In genomic region chr19:55503447-55504251, GRCh38 we compare ENCODE assay signal across 8 cellular contexts. TPM values are rescaled to one million over a fixed set of nuclear protein-coding genes. Genes with fewer than 3 reads are reported as not detected.
DNase-seq lines count a peak whose midpoint lies in the region; ATAC-seq and TF ChIP-seq lines count a peak whose summit lies in the region.

No MANE protein-coding gene starts in this region.

- peak overlapping the region; percentile 48 for H3K4me2 ChIP-seq in parathyroid adenoma (ENCODE audit: low read length)

- no peaks in the 10 kb centered on the region for H3K79me2 ChIP-seq in parathyroid adenoma

- peak overlapping the region; percentile 78 for H3K27ac Mint-ChIP-seq in HFFc6
- peak overlapping the region; percentile 93 for H3K27ac Mint-ChIP-seq in activated naive CD4-positive, alpha-beta T cell treated with anti-CD3 and anti-CD28 coated beads, Interleukin-2, amount 50 U/mL, for 24 hours

- no peaks in the 10 kb centered on the region for H3K9me3 ChIP-seq in parathyroid adenoma (ENCODE audit: control insufficient read depth, low read length)
- H3K9me3 ChIP-seq in tibial artery = no peaks in the 10 kb centered on the region

- H3K36me3 Mint-ChIP-seq in HFFc6 (ENCODE audit: low read depth) = peaks cover 36% of the 10 kb centered on the region
- peaks cover 1% of the 10 kb centered on the region for H3K36me3 Mint-ChIP-seq in activated naive CD4-positive, alpha-beta T cell treated with anti-CD3 and anti-CD28 coated beads, Interleukin-2, amount 50 U/mL, for 24 hours

- peaks cover 15% of the 10 kb centered on the region; the same call in 1 of the 2 replicates for H3K4me1 Mint-ChIP-seq in HFFc6 (ENCODE audit: low read depth)
- H3K4me1 Mint-ChIP-seq in activated naive CD4-positive, alpha-beta T cell treated with anti-CD3 and anti-CD28 coated beads, Interleukin-2, amount 50 U/mL, for 24 hours = peaks cover 14% of the 10 kb centered on the region

- H3K27me3 Mint-ChIP-seq in HFFc6 (ENCODE audit: insufficient read depth) = peaks cover 8% of the 10 kb centered on the region
- H3K27me3 Mint-ChIP-seq in activated naive CD4-positive, alpha-beta T cell treated with anti-CD3 and anti-CD28 coated beads, Interleukin-2, amount 50 U/mL, for 24 hours = no peaks in the 10 kb centered on the region

- H2AFZ ChIP-seq in parathyroid adenoma = peak overlapping the region; percentile 85

- H3K27me3 ChIP-seq in parathyroid adenoma (ENCODE audit: control insufficient read depth, insufficient read depth, low read length) = no peaks in the 10 kb centered on the region
- peaks cover 0 to 6% of the 10 kb centered on the region in 2 donors for H3K27me3 ChIP-seq in tibial artery

- H3K36me3 ChIP-seq in parathyroid adenoma (ENCODE audit: control insufficient read depth, insufficient read depth, low read length) (no peaks in the 10 kb centered on the region), tibial artery (peaks cover 0 to 8% (median 0%) of the 10 kb centered on the region in 3 donors)

- no peaks in the 10 kb centered on the region for H3K9me3 Mint-ChIP-seq in HFFc6
- H3K9me3 Mint-ChIP-seq in activated naive CD4-positive, alpha-beta T cell treated with anti-CD3 and anti-CD28 coated beads, Interleukin-2, amount 50 U/mL, for 24 hours = no peaks in the 10 kb centered on the region

- H3K4me1 ChIP-seq in parathyroid adenoma (no peaks in the 10 kb centered on the region), tibial artery (peaks cover 0 to 13% (median 4%) of the 10 kb centered on the region in 4 donors)

- intact Hi-C loops in head of caudate nucleus (cut with DNase I) = loop anchor here (5.0 kb wide), 2 partner anchors 36 to 361 kb away; no protein-coding TSS in a partner anchor
- intact Hi-C loops in tibial artery (cut with DNase I; ENCODE audit: low total_unique reads) = loop anchor here (2.0 to 5.0 kb wide), 2 partner anchors 37 to 356 kb away; partner anchors contain the start of gene TNNT1

- H3K9ac ChIP-seq in parathyroid adenoma = no peak overlapping the region

- DNase-seq in HFFc6 (peak; percentile 68), NAMALWA (ENCODE audit: low spot score) (peak; percentile 93), head of caudate nucleus (peak; percentile 91 to 99 (median 96)), tibial artery (peak; percentile 91 to 94)

- peak overlapping the region; percentile 46; the same call in 1 of the 2 replicates for H3K4me3 ChIP-seq in GM08714 (ENCODE audit: low read length)
- H3K4me3 ChIP-seq in parathyroid adenoma (ENCODE audit: low read depth, low read length) = peak overlapping the region; percentile 24
- H3K4me3 ChIP-seq in tibial artery = peak overlapping the region; percentile 40 to 60

- H3K27ac ChIP-seq in parathyroid adenoma = no peak overlapping the region
- H3K27ac ChIP-seq in tibial artery = no peak overlapping the region

- ATAC-seq in SK-N-SH treated with all-trans-retinoic acid at 6 μM for 48 hours = peak; percentile 95

- peak overlapping the region; percentile 82 for H3K4me3 Mint-ChIP-seq in HFFc6
- peak overlapping the region; percentile 83 for H3K4me3 Mint-ChIP-seq in activated naive CD4-positive, alpha-beta T cell treated with anti-CD3 and anti-CD28 coated beads, Interleukin-2, amount 50 U/mL, for 24 hours

- TF ChIP-seq CTCF in HFFc6 (IDR thresholded peaks at IDR 0.05) (peak; percentile 100), parathyroid adenoma (IDR thresholded peaks at IDR 0.05) (peak; percentile 99), tibial artery (IDR thresholded peaks at IDR 0.05) (peak; percentile 97 to 98)

TF ChIP-seq in SK-N-SH treated with all-trans-retinoic acid at 6 μM for 48 hours, 23 proteins besides CTCF, POLR2A, EP300 and RAD21:
- no peak for TF ChIP-seq ZFP30 (CRISPR knock-in tag; IDR thresholded peaks at IDR 0.05)
- no peak for TF ChIP-seq ZC3H10 (CRISPR knock-in tag; IDR thresholded peaks at IDR 0.05)
- TF ChIP-seq ISL1 (CRISPR knock-in tag; IDR thresholded peaks at IDR 0.05) = no peak
- TF ChIP-seq ZFP3 (CRISPR knock-in tag; IDR thresholded peaks at IDR 0.05) = no peak
- no peak for TF ChIP-seq ARNTL (CRISPR knock-in tag; IDR thresholded peaks at IDR 0.05; ENCODE audit: borderline replicate concordance, low read depth)
- no peak for TF ChIP-seq SNAI2 (CRISPR knock-in tag; IDR thresholded peaks at IDR 0.05)
- TF ChIP-seq RARB (CRISPR knock-in tag; IDR thresholded peaks at IDR 0.05) = no peak
- TF ChIP-seq ZNF70 (CRISPR knock-in tag; IDR thresholded peaks at IDR 0.05) = no peak
- TF ChIP-seq ZNF8 (CRISPR knock-in tag; IDR thresholded peaks at IDR 0.05) = no peak
- no peak for TF ChIP-seq GLIS3 (CRISPR knock-in tag; IDR thresholded peaks at IDR 0.05)
- TF ChIP-seq BACH2 (CRISPR knock-in tag; IDR thresholded peaks at IDR 0.05; ENCODE audit: borderline replicate concordance) = no peak
- TF ChIP-seq CREB5 (CRISPR knock-in tag; IDR thresholded peaks at IDR 0.05; ENCODE audit: low read depth) = no peak
- no peak for TF ChIP-seq CSRNP3 (CRISPR knock-in tag; IDR thresholded peaks at IDR 0.05)

RNA-seq across cellular contexts. Expression of gene SSC5D, which starts 15.4 kb away (rescaled TPM):
- 10 to 100 TPM; 47.7 to 59.9 (median 51.9) TPM for total RNA-seq in HFFc6 (2021; fragmentation: NEBNext Ultra II Directional; extraction: Animal tissue kit (Norgen Biotek cat#: 25700))

RNA-seq across cellular contexts. Expression of gene NAT14, which starts 18.7 kb away (rescaled TPM):
- 10 to 100 TPM; 53.3 to 72.0 (median 61.3) TPM for total RNA-seq in HFFc6 (2021; fragmentation: NEBNext Ultra II Directional; extraction: Animal tissue kit (Norgen Biotek cat#: 25700))

RNA-seq across cellular contexts. Expression of gene ZNF628, which starts 27.2 kb away (rescaled TPM):
- 10 to 100 TPM in 2 of 6 experiments, 1 to 10 TPM in 4; 8.6 to 11.3 (median 9.5) TPM for total RNA-seq in HFFc6 (2021; fragmentation: NEBNext Ultra II Directional; extraction: Animal tissue kit (Norgen Biotek cat#: 25700))

RNA-seq across cellular contexts. Expression of gene SBK2, which starts 33.3 kb away (rescaled TPM):
- not detected for total RNA-seq in HFFc6 (2021; fragmentation: NEBNext Ultra II Directional; extraction: Animal tissue kit (Norgen Biotek cat#: 25700))

RNA-seq across cellular contexts. Expression of gene C19orf85, which starts 39.1 kb away (rescaled TPM):
- not detected for total RNA-seq in HFFc6 (2021; fragmentation: NEBNext Ultra II Directional; extraction: Animal tissue kit (Norgen Biotek cat#: 25700))
